ENCODE assay signal across 7 cellular contexts in the genomic region with DNA sequence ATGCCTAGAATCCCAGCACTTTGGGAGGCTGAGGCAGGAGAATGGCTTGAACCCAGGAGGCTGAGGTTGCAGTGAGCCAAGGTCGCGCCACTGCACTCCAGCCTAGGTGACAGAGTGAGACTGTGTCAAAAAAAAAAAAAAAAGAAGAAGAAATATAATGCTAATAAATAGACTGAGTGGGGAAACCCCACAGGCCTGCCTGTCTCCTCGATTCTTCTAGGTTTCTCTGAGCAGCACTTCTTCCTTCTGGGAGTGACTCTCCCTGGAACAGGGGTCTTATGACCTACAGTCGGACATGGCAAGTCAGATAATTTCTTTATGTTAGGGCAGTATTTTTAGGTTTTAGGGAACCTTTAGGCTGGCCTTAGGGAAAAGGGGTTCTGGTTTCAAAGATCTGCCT.
DNase-seq lines count a peak whose midpoint lies in the region; ATAC-seq and TF ChIP-seq lines count a peak whose summit lies in the region.
"Not testable (repeated sequence)": the region's sequence is repeated elsewhere in the genome, so short reads cannot be mapped to it uniquely, and the experiment has no call there.

No MANE protein-coding gene starts in this region.

- not testable (repeated sequence) for TF ChIP-seq CTCF in GM12865 (IDR thresholded peaks at IDR 0.05; ENCODE audit: insufficient read depth, low read depth, low read length, missing control alignments); OCI-LY3 (IDR thresholded peaks at IDR 0.05; ENCODE audit: low read depth, low read length); endothelial cell (IDR thresholded peaks at IDR 0.05; ENCODE audit: unreplicated experiment); neutrophil (IDR thresholded peaks at IDR 0.05)

- H3K9ac ChIP-seq in BLaER1 treated with 17β-estradiol and CSF1 and Interleukin-3, amounts not matched to agents 10 nM and 100 nM: peak overlapping the region in 10 of 11 experiments; percentile 23 to 75 (median 56); a peak in 9 of 22 replicates
- H3K9ac ChIP-seq in OCI-LY3 (ENCODE audit: low read length): peak overlapping the region; percentile 86

- H3K9me3 ChIP-seq in BLaER1 treated with 17β-estradiol and CSF1 and Interleukin-3, amounts not matched to agents 10 nM and 100 nM (replicated peaks in 1 of 11); OCI-LY3 (ENCODE audit: insufficient read depth, low read length); neutrophil: not testable (repeated sequence)

- peaks cover 76% of the 10 kb centered on the region for H3K79me2 ChIP-seq in OCI-LY3 (ENCODE audit: low read length)

- H3K27me3 Mint-ChIP-seq in T-helper 2 cell treated with Interferon-gamma antibody and Interleukin-4, amounts not matched to agents 5 μg/mL and 100 μg/mL, for 36 hours (ENCODE audit: low read depth); endothelial cell (ENCODE audit: unreplicated experiment): not testable (repeated sequence)
- H3K27me3 Mint-ChIP-seq in activated T-helper 17 cell treated with anti-CD3 and anti-CD28 coated beads, Interleukin-2, amount 50 U/mL, for 72 hours: peaks cover 20% of the 10 kb centered on the region

- not testable (repeated sequence) for ATAC-seq in activated T-helper 17 cell treated with anti-CD3 and anti-CD28 coated beads, Interleukin-2, amount 50 U/mL, for 72 hours (replicated peaks)

- peaks cover 61% of the 10 kb centered on the region for H3K4me1 Mint-ChIP-seq in T-helper 2 cell treated with Interferon-gamma antibody and Interleukin-4, amounts not matched to agents 5 μg/mL and 100 μg/mL, for 36 hours (ENCODE audit: low read depth)
- H3K4me1 Mint-ChIP-seq in activated T-helper 17 cell treated with anti-CD3 and anti-CD28 coated beads, Interleukin-2, amount 50 U/mL, for 72 hours: peaks cover 46% of the 10 kb centered on the region
- H3K4me1 Mint-ChIP-seq in endothelial cell (ENCODE audit: unreplicated experiment): not testable (repeated sequence)

- H3K27ac ChIP-seq in BLaER1 treated with 17β-estradiol and CSF1 and Interleukin-3, amounts not matched to agents 10 nM and 100 nM: peak overlapping the region in 8 of 11 experiments; percentile 5 to 88 (median 72); a peak in 9 of 22 replicates
- peak overlapping the region; percentile 99 for H3K27ac ChIP-seq in OCI-LY3 (ENCODE audit: low read length)
- peak overlapping the region; percentile 91 for H3K27ac ChIP-seq in neutrophil

- H2AFZ ChIP-seq in OCI-LY3 (ENCODE audit: low read depth, low read length): not testable (repeated sequence)

- peaks cover 0 to 69% (median 8%) of the 10 kb centered on the region in 11 experiments; a peak in 9 of 22 replicates for H4K20me1 ChIP-seq in BLaER1 treated with 17β-estradiol and CSF1 and Interleukin-3, amounts not matched to agents 10 nM and 100 nM
- not testable (repeated sequence) for H4K20me1 ChIP-seq in OCI-LY3 (ENCODE audit: insufficient read depth, low read length)

- H3K36me3 Mint-ChIP-seq in T-helper 2 cell treated with Interferon-gamma antibody and Interleukin-4, amounts not matched to agents 5 μg/mL and 100 μg/mL, for 36 hours (ENCODE audit: low read depth); activated T-helper 17 cell treated with anti-CD3 and anti-CD28 coated beads, Interleukin-2, amount 50 U/mL, for 72 hours (ENCODE audit: low read depth); endothelial cell (ENCODE audit: low read depth, unreplicated experiment): not testable (repeated sequence)

- H3K27me3 ChIP-seq in BLaER1 treated with 17β-estradiol and CSF1 and Interleukin-3, amounts not matched to agents 10 nM and 100 nM; OCI-LY3 (ENCODE audit: low read depth, low read length); neutrophil: not testable (repeated sequence)

- peak overlapping the region; percentile 51 for H3K4me3 Mint-ChIP-seq in T-helper 2 cell treated with Interferon-gamma antibody and Interleukin-4, amounts not matched to agents 5 μg/mL and 100 μg/mL, for 36 hours
- peak overlapping the region; percentile 74 for H3K4me3 Mint-ChIP-seq in activated T-helper 17 cell treated with anti-CD3 and anti-CD28 coated beads, Interleukin-2, amount 50 U/mL, for 72 hours
- H3K4me3 Mint-ChIP-seq in endothelial cell (ENCODE audit: unreplicated experiment): not testable (repeated sequence)

- H3K9me3 Mint-ChIP-seq in T-helper 2 cell treated with Interferon-gamma antibody and Interleukin-4, amounts not matched to agents 5 μg/mL and 100 μg/mL, for 36 hours; activated T-helper 17 cell treated with anti-CD3 and anti-CD28 coated beads, Interleukin-2, amount 50 U/mL, for 72 hours; endothelial cell (ENCODE audit: unreplicated experiment): not testable (repeated sequence)

- H3K4me3 ChIP-seq in BLaER1 treated with 17β-estradiol and CSF1 and Interleukin-3, amounts not matched to agents 10 nM and 100 nM; neutrophil (ENCODE audit: low read depth in 1 of 2, low read length in 1 of 2): not testable (repeated sequence)
- peak overlapping the region; percentile 59 for H3K4me3 ChIP-seq in GM12865 (ENCODE audit: low read depth, low read length)
- H3K4me3 ChIP-seq in OCI-LY3 (ENCODE audit: low read length): peak overlapping the region; percentile 71

- H3K36me3 ChIP-seq in BLaER1 treated with 17β-estradiol and CSF1 and Interleukin-3, amounts not matched to agents 10 nM and 100 nM; neutrophil: not testable (repeated sequence)
- H3K36me3 ChIP-seq in OCI-LY3 (replicated peaks; ENCODE audit: low read depth, low read length): peaks cover 21% of the 10 kb centered on the region

- H3K27ac Mint-ChIP-seq in T-helper 2 cell treated with Interferon-gamma antibody and Interleukin-4, amounts not matched to agents 5 μg/mL and 100 μg/mL, for 36 hours: peak overlapping the region; percentile 3
- H3K27ac Mint-ChIP-seq in activated T-helper 17 cell treated with anti-CD3 and anti-CD28 coated beads, Interleukin-2, amount 50 U/mL, for 72 hours: peak overlapping the region; percentile 86
- peak overlapping the region; percentile 33 for H3K27ac Mint-ChIP-seq in endothelial cell (ENCODE audit: unreplicated experiment)

- peak overlapping the region; percentile 74 to 94 (median 90) for H3K4me2 ChIP-seq in BLaER1 treated with 17β-estradiol and CSF1 and Interleukin-3, amounts not matched to agents 10 nM and 100 nM
- peak overlapping the region; percentile 88 for H3K4me2 ChIP-seq in OCI-LY3 (ENCODE audit: low read length)

- DNase-seq in GM12865 (ENCODE audit: low read depth): peak; percentile 47
- DNase-seq in T-helper 2 cell treated with Interferon-gamma antibody and Interleukin-4, amounts not matched to agents 5 μg/mL and 100 μg/mL, for 36 hours (ENCODE audit: low spot score); endothelial cell (ENCODE audit: low spot score): not testable (repeated sequence)

- peaks cover 72 to 97% (median 96%) of the 10 kb centered on the region in 10 experiments for H3K4me1 ChIP-seq in BLaER1 treated with 17β-estradiol and CSF1 and Interleukin-3, amounts not matched to agents 10 nM and 100 nM
- peaks cover 90% of the 10 kb centered on the region for H3K4me1 ChIP-seq in OCI-LY3 (ENCODE audit: low read length)
- peaks cover 70 to 74% of the 10 kb centered on the region in 2 experiments for H3K4me1 ChIP-seq in neutrophil (ENCODE audit: control insufficient read depth in 1 of 2, insufficient read depth in 1 of 2, low read depth in 1 of 2, low read length in 1 of 2)

Comparison
In these comparisons a context has a peak if more than half of its experiments do, and no peak if none do; other contexts are left out.
1. H3K27ac Mint-ChIP-seq: peak in every context shown above with its lines; median percentile 86 in activated T-helper 17 cell treated with anti-CD3 and anti-CD28 coated beads, Interleukin-2, amount 50 U/mL, for 72 hours; 33 in endothelial cell; 3 in T-helper 2 cell treated with Interferon-gamma antibody and Interleukin-4, amounts not matched to agents 5 μg/mL and 100 μg/mL, for 36 hours.